In the genomic region with DNA sequence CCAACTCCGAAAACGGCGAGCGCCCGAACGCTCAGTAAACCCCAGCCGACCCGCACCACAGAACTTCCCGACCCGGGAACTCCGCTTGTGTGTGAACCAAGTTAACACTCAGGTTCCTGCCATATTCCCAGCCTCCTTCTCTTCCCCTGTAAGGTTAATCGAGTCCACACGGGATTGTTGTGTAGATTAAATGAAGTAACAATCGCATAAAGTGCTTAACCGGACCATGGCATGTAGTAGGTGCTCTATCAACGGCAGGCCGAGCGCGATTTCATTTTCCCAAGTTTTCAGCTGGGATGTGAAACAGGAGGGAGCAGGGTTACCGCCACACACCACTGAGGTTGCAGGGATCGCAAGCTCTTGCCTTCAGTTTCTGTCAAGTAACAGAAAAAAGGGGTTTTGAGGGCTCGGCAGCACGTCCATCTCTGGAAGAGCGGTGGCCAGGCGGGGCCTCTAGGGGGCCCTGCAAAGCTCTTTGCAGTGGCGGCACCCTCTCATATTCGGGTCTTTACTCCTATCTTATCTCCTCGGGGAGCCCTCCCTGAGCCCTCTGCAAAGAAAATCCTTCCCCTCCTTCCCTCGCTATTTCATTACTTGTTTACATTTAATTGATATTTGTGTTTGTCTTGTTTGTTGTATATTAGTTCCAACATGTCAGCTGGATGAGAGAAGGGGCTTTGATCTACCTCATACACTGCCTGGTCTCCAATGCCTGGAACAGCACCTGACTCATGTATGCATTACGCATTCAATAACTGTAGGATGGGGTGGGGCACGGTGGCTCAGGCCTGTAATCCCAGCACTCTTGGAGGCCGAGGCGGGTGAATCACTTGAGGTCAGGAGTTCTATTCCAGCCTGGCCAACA, we compare ENCODE assay signal across 8 cellular contexts. TPM values are rescaled to one million over a fixed set of nuclear protein-coding genes. Genes with fewer than 3 reads are reported as not detected.
DNase-seq lines count a peak whose midpoint lies in the region; ATAC-seq and TF ChIP-seq lines count a peak whose summit lies in the region.

No MANE protein-coding gene starts in this region.

- H3K4me3 ChIP-seq in Caco-2 (ENCODE audit: low read depth, low read length) (peak overlapping the region; percentile 56), RWPE2 (ENCODE audit: severe bottlenecking) (peak overlapping the region; percentile 46), tibial artery (peak overlapping the region; percentile 68 to 92)

- no peaks in the 10 kb centered on the region for H3K9me3 ChIP-seq in Caco-2
- no peaks in the 10 kb centered on the region for H3K9me3 ChIP-seq in RWPE2 (ENCODE audit: severe bottlenecking)
- H3K9me3 ChIP-seq in tibial artery = no peaks in the 10 kb centered on the region

- H3K27ac Mint-ChIP-seq in Caco-2 (ENCODE audit: unreplicated experiment) (peak overlapping the region; percentile 66), HFFc6 (no peak overlapping the region)

- DNase-seq in Caco-2 = peak; percentile 62 to 65
- no peak for DNase-seq in HFFc6
- peak; percentile 76 for DNase-seq in RWPE2 (ENCODE audit: low spot score)
- peak; percentile 3 for DNase-seq in cerebellar cortex (ENCODE audit: low spot score)
- DNase-seq in lung microvascular endothelial cell (ENCODE audit: low read depth in 2 of 2) = peak; percentile 44 to 50
- no peak for DNase-seq in tibial artery
- DNase-seq in G401 (ENCODE audit: low spot score) = no peak

- H3K36me3 ChIP-seq in Caco-2 (ENCODE audit: control insufficient read depth, insufficient read depth, low read length) = no peaks in the 10 kb centered on the region
- no peaks in the 10 kb centered on the region for H3K36me3 ChIP-seq in RWPE2 (ENCODE audit: low read depth)
- no peaks in the 10 kb centered on the region for H3K36me3 ChIP-seq in tibial artery

- POLR2A ChIA-PET in Caco-2 (lab: Charles Lee) = interaction anchor here (1.0 to 1.3 kb wide), 3 partner anchors 62 to 91 kb away, joined by 3 to 4 read pairs (median 4); a partner anchor contains a TSS

- H3K9me3 Mint-ChIP-seq in Caco-2 (ENCODE audit: unreplicated experiment) (no peaks in the 10 kb centered on the region), HFFc6 (no peaks in the 10 kb centered on the region)

- ATAC-seq in RWPE2 (ENCODE audit: low read depth) (peak; percentile 65), HG03460 (IDR thresholded peaks at IDR 0.05; ENCODE audit: unreplicated experiment) (no peak)

- H3K4me1 ChIP-seq in Caco-2 = peaks cover 23% of the 10 kb centered on the region
- peaks cover 13% of the 10 kb centered on the region for H3K4me1 ChIP-seq in RWPE2 (ENCODE audit: insufficient read depth, poor library complexity, severe bottlenecking)
- H3K4me1 ChIP-seq in tibial artery = peaks cover 0 to 11% (median 2%) of the 10 kb centered on the region in 4 donors

- H3K4me3 Mint-ChIP-seq in Caco-2 (ENCODE audit: unreplicated experiment) = no peak overlapping the region
- H3K4me3 Mint-ChIP-seq in HFFc6 = peak overlapping the region; percentile 70

- H3K27ac ChIP-seq in RWPE2 (ENCODE audit: poor library complexity, severe bottlenecking) (peak overlapping the region; percentile 17), tibial artery (no peak overlapping the region)

- peak; percentile 73 to 86 for TF ChIP-seq CTCF in Caco-2 (IDR thresholded peaks at IDR 0.05; ENCODE audit: insufficient read depth in 1 of 2, low read depth in 1 of 2, low read length in 1 of 2, severe bottlenecking in 1 of 2, unreplicated experiment in 1 of 2)
- peak; percentile 28; the same call in 1 of the 2 replicates for TF ChIP-seq CTCF in HFFc6 (IDR thresholded peaks at IDR 0.05)
- peak; percentile 55 for TF ChIP-seq CTCF in RWPE2 (IDR thresholded peaks at IDR 0.05; ENCODE audit: poor library complexity, severe bottlenecking)
- TF ChIP-seq CTCF in tibial artery (IDR thresholded peaks at IDR 0.05) = peak; percentile 10 to 13

- H3K27me3 Mint-ChIP-seq in Caco-2 (ENCODE audit: insufficient read depth, unreplicated experiment) = no peaks in the 10 kb centered on the region
- peaks cover 29% of the 10 kb centered on the region for H3K27me3 Mint-ChIP-seq in HFFc6 (ENCODE audit: insufficient read depth)

- CTCF ChIA-PET in Caco-2 (lab: Charles Lee) = interaction anchor here (1.9 to 2.2 kb wide), 2 partner anchors 48 to 69 kb away, joined by 9 to 13 read pairs; no protein-coding TSS in a partner anchor

- BruUV-seq in Caco-2 (replicated peaks; lab: Mats Ljungman, UMichigan) = TSS peak; percentile 36

- H3K4me1 Mint-ChIP-seq in Caco-2 (ENCODE audit: low read depth, unreplicated experiment) = peaks cover 8% of the 10 kb centered on the region
- H3K4me1 Mint-ChIP-seq in HFFc6 (ENCODE audit: low read depth) = peaks cover 8% of the 10 kb centered on the region; the same call in 1 of the 2 replicates

- H3K36me3 Mint-ChIP-seq in Caco-2 (ENCODE audit: insufficient read depth, unreplicated experiment) = peaks cover 10% of the 10 kb centered on the region
- H3K36me3 Mint-ChIP-seq in HFFc6 (ENCODE audit: low read depth) = no peaks in the 10 kb centered on the region; the same call in 1 of the 2 replicates

- in situ Hi-C loops in G401 (cut with HindIII; ENCODE audit: low sequenced_read_pairs) = no loop called here

- intact Hi-C loops in Caco-2 (cut with micrococcal nuclease; ENCODE audit: unreplicated experiment) = loop anchor here (1.0 to 2.0 kb wide), 4 partner anchors 33 to 69 kb away; no protein-coding TSS in a partner anchor
- intact Hi-C loops in tibial artery (cut with DNase I; ENCODE audit: low total_unique reads) = loop anchor here (10.0 kb wide), 1 partner anchor 60 kb away; a partner anchor contains a TSS

- no peaks in the 10 kb centered on the region for H3K27me3 ChIP-seq in Caco-2 (replicated peaks; ENCODE audit: control insufficient read depth, insufficient read depth, low read length)
- H3K27me3 ChIP-seq in RWPE2 (ENCODE audit: insufficient read depth, poor library complexity, severe bottlenecking) = no peaks in the 10 kb centered on the region
- no peaks in the 10 kb centered on the region for H3K27me3 ChIP-seq in tibial artery

RNA-seq across cellular contexts. Expression of a gene that starts 0.8 kb away (rescaled TPM):
- 57.6 and 59.7 TPM in 2 replicates for total RNA-seq in Caco-2 (2022)
- under 1 TPM in 3 of 6 experiments, not detected in 3; 0.07 to 0.24 (median 0.08) TPM for total RNA-seq in HFFc6 (2021; fragmentation: NEBNext Ultra II Directional; extraction: Animal tissue kit (Norgen Biotek cat#: 25700))
- 1.1 and 4.8 TPM in 2 replicates for total RNA-seq in lung microvascular endothelial cell
- total RNA-seq in G401 (2014; rRNA removed; shearing (Covaris generic)) = 0.03 and 0.37 TPM in 2 replicates

Comparison
In these comparisons a context has a peak if more than half of its experiments do, and no peak if none do; other contexts are left out.
1. DNase-seq: peak in Caco-2 (2 of 2), RWPE2 (single experiment), cerebellar cortex (single experiment) and lung microvascular endothelial cell (2 of 2); none in HFFc6 (single experiment), tibial artery (0 of 2) and G401 (single experiment).
2. CTCF ChIP-seq: peak in every context shown above with its lines; median percentile 80 in Caco-2; 55 in RWPE2; 28 in HFFc6; 12 in tibial artery.
3. RNA of a gene that starts 0.8 kb away (total RNA-seq): 57.6 to 59.7 TPM in Caco-2; 1.1 to 4.8 TPM in lung microvascular endothelial cell, 0.07 to 0.24 TPM in HFFc6 and 0.03 to 0.37 TPM in G401; every median in the first group is over 10 times any median in the second.
4. Peak in every context shown above with its lines, with median percentiles within 50 percentile points of each other: H3K4me3 ChIP-seq.